12 cellular contexts compared by ENCODE assay signal in the genomic region with DNA sequence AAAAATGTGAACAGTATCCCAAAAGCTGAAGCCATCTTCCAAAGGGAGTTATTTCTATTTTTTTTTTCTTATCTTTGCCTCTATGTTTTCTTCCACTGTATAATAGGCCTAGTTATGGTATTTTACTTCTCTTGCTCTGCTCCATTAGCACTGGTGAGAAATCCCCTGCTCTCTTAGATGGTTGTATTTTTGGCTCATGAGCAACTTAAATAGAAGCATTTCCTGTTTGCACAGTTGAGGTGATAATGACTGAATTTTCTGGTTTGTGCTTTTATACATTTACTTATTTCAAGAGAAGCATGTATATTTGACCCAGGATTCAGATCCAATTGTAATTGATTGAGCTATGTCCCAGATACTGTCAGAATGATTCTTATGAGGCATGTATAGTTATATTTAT.
A peak's percentile ranks its signal among the peaks of the same experiment; 100 is the strongest.
DNase-seq lines count a peak whose midpoint lies in the region; ATAC-seq, FAIRE-seq and TF ChIP-seq lines count a peak whose summit lies in the region.
"Had no signal": no experiment of that assay in that cellular context is flagged by ENCODE, and none has a peak within 500 bp of the region (broad histone marks: within the 10 kb centered on the region; RNA-seq: fewer than 3 reads in every experiment).

No MANE protein-coding gene starts in this region.

- FAIRE-seq in GM12892 (lab: Jason Lieb, UNC), result peak; percentile 64

- ATAC-seq in GM19438 (IDR thresholded peaks at IDR 0.05; ENCODE audit: low read depth, unreplicated experiment) (peak; percentile 99), HG02943 (IDR thresholded peaks at IDR 0.05; ENCODE audit: low read depth, unreplicated experiment) (peak; percentile 91), esophagus mucosa (no peak)
- ATAC-seq: naive thymus-derived CD8-positive, alpha-beta T cell had no signal

- no peak for TF ChIP-seq POLR2A in GM12892 (IDR thresholded peaks at IDR 0.05; ENCODE audit: low read depth, low read length)

- DNase-seq in GM12892 (ENCODE audit: insufficient read length) (no peak), NCI-H2081 treated with DMSO at 0.1 percent for 48 hours (lab: John Stamatoyannopoulos, UW) (peak; percentile 19), COLO668 (lab: John Stamatoyannopoulos, UW; ENCODE audit: unreplicated experiment) (no peak), HPDE6-E6E7 (ENCODE audit: extremely low spot score) (no peak)
- DNase-seq in activated T-cell treated with anti-CD3 and anti-CD28 coated beads, Interleukin-2, amount 50 U/mL, for 48 hours, result no peak
- DNase-seq: BE2C, Karpas-422, NCI-H69 had no signal
